In the genomic region with DNA sequence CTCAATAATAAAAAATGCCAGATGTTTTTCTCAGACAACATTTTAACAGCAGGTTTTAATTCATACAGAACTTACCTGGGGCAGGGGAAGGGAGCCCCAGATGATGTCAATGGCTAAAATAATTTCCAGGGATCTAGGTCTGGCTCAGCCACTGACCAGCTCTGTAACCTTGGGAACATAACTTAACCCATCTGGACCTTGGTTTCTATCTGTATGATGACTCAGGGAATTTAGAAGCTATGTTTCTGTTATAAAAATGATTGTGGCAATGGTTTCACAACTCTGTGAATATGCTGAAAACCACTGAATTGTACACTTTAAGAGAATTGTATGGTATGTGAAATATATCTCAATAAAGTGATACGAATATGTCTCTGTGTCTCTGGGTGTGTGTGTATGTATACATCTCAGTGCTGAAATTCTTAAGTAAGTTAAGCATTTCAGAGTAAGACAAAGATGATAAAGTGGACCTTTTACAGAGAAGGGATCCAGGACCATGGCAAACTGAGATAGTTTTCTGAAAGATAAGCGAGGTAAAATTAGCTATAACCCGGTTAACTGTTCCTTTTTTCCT, we compare ENCODE assay signal across 1 cellular context.
TF ChIP-seq lines count a peak whose summit lies in the region.

No MANE protein-coding gene starts in this region.

TF ChIP-seq in H1, 55 proteins besides CTCF, POLR2A, EP300 and RAD21:
- no peak for TF ChIP-seq RNF2 (IDR thresholded peaks at IDR 0.05; ENCODE audit: borderline replicate concordance, low read depth, low read length, missing control alignments, poor library complexity, severe bottlenecking)
- no peak for TF ChIP-seq SAP30 (IDR thresholded peaks at IDR 0.05; ENCODE audit: insufficient read depth, insufficient replicate concordance, low read length)
- no peak for TF ChIP-seq BACH1 (IDR thresholded peaks at IDR 0.05; ENCODE audit: low read length)
- TF ChIP-seq JUND (IDR thresholded peaks at IDR 0.05; ENCODE audit: low read length): no peak
- no peak for TF ChIP-seq SIX5 (IDR thresholded peaks at IDR 0.05; ENCODE audit: low read depth, low read length)
- TF ChIP-seq TAF1 (IDR thresholded peaks at IDR 0.05; ENCODE audit: low read depth, low read length): no peak
- TF ChIP-seq CREB1 (IDR thresholded peaks at IDR 0.05): no peak
- no peak for TF ChIP-seq YY1 (IDR thresholded peaks at IDR 0.05; ENCODE audit: low read depth, low read length)
- TF ChIP-seq CHD2 (IDR thresholded peaks at IDR 0.05; ENCODE audit: low read length): no peak
